In the genomic region with DNA sequence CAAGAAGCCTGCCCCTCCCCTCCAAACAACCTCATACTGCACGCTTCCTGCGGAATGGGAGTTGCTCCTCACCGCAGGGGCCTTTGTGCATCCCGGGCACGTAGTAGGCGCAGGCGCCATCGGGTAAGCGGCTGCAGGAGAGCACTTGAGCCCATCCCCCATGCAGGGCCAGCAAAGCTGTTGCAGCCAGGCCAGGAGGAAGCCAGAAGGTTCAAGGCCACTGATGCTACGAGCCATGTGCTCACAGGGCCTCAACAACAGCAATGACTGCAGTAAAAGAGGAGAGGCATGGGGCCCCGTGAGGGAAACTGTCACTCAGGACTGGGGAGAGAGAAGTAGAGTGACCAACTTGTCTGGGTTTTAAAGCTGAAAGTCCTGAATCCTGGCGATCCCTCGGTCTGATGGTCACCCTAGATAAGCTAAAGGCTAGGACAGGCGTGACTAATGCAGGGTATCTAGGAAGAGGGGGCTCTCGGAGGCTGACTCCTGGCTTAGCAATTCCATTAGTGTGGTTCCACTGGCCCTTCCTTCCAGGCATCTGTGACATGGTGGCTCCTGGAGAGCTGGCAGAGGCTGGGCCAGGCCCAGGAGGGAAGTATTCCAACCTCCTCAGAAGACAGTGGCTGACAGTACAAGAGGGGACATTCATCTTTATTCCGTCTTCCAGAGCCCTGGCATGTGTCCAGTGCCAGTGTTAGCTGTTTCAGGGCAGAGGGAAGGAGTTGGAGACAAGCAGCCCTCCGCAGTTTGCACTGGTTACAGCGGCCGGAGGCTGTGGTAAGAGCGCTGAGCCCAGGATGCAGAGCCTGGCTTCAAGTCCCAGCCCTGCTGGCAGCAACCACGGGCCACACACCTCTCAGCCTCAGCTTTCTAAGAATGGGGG, we compare ENCODE assay signal across 1 cellular context.
TF ChIP-seq lines count a peak whose summit lies in the region.

No MANE protein-coding gene starts in this region.

TF ChIP-seq in HepG2, 621 proteins besides CTCF, POLR2A, EP300 and RAD21 (continued from another document and continues in another):
- TF ChIP-seq MEF2D (CRISPR knock-in tag; IDR thresholded peaks at IDR 0.05) = peak; percentile 92
- TF ChIP-seq MAFK (conservative IDR thresholded peaks at IDR 0.05 in 1 of 2, IDR thresholded peaks at IDR 0.05 in 1 of 2; ENCODE audit: low read length in 2 of 2) = peak in 1 of 2 experiments; percentile 18; a peak in 1 of 4 replicates
- no peak for TF ChIP-seq ZNF432 (CRISPR knock-in tag; IDR thresholded peaks at IDR 0.05; ENCODE audit: borderline replicate concordance)
- TF ChIP-seq, protein P1, sequence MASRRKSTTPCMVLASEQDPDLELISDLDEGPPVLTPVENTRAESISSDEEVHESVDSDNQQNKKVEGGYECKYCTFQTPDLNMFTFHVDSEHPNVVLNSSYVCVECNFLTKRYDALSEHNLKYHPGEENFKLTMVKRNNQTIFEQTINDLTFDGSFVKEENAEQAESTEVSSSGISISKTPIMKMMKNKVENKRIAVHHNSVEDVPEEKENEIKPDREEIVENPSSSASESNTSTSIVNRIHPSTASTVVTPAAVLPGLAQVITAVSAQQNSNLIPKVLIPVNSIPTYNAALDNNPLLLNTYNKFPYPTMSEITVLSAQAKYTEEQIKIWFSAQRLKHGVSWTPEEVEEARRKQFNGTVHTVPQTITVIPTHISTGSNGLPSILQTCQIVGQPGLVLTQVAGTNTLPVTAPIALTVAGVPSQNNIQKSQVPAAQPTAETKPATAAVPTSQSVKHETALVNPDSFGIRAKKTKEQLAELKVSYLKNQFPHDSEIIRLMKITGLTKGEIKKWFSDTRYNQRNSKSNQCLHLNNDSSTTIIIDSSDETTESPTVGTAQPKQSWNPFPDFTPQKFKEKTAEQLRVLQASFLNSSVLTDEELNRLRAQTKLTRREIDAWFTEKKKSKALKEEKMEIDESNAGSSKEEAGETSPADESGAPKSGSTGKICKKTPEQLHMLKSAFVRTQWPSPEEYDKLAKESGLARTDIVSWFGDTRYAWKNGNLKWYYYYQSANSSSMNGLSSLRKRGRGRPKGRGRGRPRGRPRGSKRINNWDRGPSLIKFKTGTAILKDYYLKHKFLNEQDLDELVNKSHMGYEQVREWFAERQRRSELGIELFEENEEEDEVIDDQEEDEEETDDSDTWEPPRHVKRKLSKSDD (CRISPR knock-in tag; IDR thresholded peaks at IDR 0.05; ENCODE audit: low read depth) = peak; percentile 64; the same call in 1 of the 2 replicates
- 0 out of 2 replicates have a peak, but pooled peaks have one; percentile 66 for TF ChIP-seq ZSCAN12 (CRISPR knock-in tag; IDR thresholded peaks at IDR 0.05)
- peak; percentile 97 for TF ChIP-seq ZFP90 (CRISPR knock-in tag; IDR thresholded peaks at IDR 0.05; ENCODE audit: borderline replicate concordance)
- TF ChIP-seq RERE (CRISPR knock-in tag; IDR thresholded peaks at IDR 0.05; ENCODE audit: low read depth) = no peak
- no peak for TF ChIP-seq ATAD3A (CRISPR knock-in tag; IDR thresholded peaks at IDR 0.05)
- TF ChIP-seq ZNF747 (CRISPR knock-in tag; IDR thresholded peaks at IDR 0.05; ENCODE audit: borderline replicate concordance) = peak; percentile 66; the same call in 1 of the 2 replicates
- peak; percentile 99 for TF ChIP-seq ZNF501 (CRISPR knock-in tag; IDR thresholded peaks at IDR 0.05)
- no peak for TF ChIP-seq ATF7 (IDR thresholded peaks at IDR 0.05)
- peak; percentile 60; the same call in 1 of the 2 replicates for TF ChIP-seq ATF7 (CRISPR knock-in tag; IDR thresholded peaks at IDR 0.05)
- TF ChIP-seq SAP130 (CRISPR knock-in tag; IDR thresholded peaks at IDR 0.05; ENCODE audit: low read depth) = peak; percentile 98
- 0 out of 2 replicates have a peak, but pooled peaks have one; percentile 54 for TF ChIP-seq WIZ (CRISPR knock-in tag; IDR thresholded peaks at IDR 0.05)
- no peak for TF ChIP-seq NFE2L2 (IDR thresholded peaks at IDR 0.05; ENCODE audit: low read length)
- TF ChIP-seq ZNF556 (CRISPR knock-in tag; IDR thresholded peaks at IDR 0.05; ENCODE audit: borderline replicate concordance) = peak; percentile 94
- TF ChIP-seq, protein P2, sequence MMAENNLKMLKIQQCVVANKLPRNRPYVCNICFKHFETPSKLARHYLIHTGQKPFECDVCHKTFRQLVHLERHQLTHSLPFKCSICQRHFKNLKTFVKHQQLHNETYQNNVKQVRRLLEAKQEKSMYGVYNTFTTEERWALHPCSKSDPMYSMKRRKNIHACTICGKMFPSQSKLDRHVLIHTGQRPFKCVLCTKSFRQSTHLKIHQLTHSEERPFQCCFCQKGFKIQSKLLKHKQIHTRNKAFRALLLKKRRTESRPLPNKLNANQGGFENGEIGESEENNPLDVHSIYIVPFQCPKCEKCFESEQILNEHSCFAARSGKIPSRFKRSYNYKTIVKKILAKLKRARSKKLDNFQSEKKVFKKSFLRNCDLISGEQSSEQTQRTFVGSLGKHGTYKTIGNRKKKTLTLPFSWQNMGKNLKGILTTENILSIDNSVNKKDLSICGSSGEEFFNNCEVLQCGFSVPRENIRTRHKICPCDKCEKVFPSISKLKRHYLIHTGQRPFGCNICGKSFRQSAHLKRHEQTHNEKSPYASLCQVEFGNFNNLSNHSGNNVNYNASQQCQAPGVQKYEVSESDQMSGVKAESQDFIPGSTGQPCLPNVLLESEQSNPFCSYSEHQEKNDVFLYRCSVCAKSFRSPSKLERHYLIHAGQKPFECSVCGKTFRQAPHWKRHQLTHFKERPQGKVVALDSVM (CRISPR knock-in tag; IDR thresholded peaks at IDR 0.05) = peak; percentile 29
- TF ChIP-seq ZSCAN31 (CRISPR knock-in tag; IDR thresholded peaks at IDR 0.05; ENCODE audit: low read depth) = peak; percentile 89
- TF ChIP-seq NRL (CRISPR knock-in tag; IDR thresholded peaks at IDR 0.05; ENCODE audit: borderline replicate concordance) = peak; percentile 94; the same call in 1 of the 2 replicates
- TF ChIP-seq SPEN (CRISPR knock-in tag; IDR thresholded peaks at IDR 0.05; ENCODE audit: low read depth) = peak; percentile 82
- peak; percentile 96 for TF ChIP-seq ZNF557 (CRISPR knock-in tag; IDR thresholded peaks at IDR 0.05)
- TF ChIP-seq CEBPG (CRISPR knock-in tag; IDR thresholded peaks at IDR 0.05) = peak; percentile 79
- 0 out of 2 replicates have a peak, but pooled peaks have one; percentile 94 for TF ChIP-seq ZNF550 (CRISPR knock-in tag; IDR thresholded peaks at IDR 0.05; ENCODE audit: borderline replicate concordance)
- peak; percentile 95 for TF ChIP-seq TGIF2 (CRISPR knock-in tag; IDR thresholded peaks at IDR 0.05)
- TF ChIP-seq ZNF296 (CRISPR knock-in tag; conservative IDR thresholded peaks at IDR 0.05) = no peak
- TF ChIP-seq, protein P3, sequence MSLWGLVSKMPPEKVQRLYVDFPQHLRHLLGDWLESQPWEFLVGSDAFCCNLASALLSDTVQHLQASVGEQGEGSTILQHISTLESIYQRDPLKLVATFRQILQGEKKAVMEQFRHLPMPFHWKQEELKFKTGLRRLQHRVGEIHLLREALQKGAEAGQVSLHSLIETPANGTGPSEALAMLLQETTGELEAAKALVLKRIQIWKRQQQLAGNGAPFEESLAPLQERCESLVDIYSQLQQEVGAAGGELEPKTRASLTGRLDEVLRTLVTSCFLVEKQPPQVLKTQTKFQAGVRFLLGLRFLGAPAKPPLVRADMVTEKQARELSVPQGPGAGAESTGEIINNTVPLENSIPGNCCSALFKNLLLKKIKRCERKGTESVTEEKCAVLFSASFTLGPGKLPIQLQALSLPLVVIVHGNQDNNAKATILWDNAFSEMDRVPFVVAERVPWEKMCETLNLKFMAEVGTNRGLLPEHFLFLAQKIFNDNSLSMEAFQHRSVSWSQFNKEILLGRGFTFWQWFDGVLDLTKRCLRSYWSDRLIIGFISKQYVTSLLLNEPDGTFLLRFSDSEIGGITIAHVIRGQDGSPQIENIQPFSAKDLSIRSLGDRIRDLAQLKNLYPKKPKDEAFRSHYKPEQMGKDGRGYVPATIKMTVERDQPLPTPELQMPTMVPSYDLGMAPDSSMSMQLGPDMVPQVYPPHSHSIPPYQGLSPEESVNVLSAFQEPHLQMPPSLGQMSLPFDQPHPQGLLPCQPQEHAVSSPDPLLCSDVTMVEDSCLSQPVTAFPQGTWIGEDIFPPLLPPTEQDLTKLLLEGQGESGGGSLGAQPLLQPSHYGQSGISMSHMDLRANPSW (CRISPR knock-in tag; IDR thresholded peaks at IDR 0.05; ENCODE audit: borderline replicate concordance) = peak; percentile 97; the same call in 1 of the 2 replicates
- TF ChIP-seq SMAD3 (CRISPR knock-in tag; IDR thresholded peaks at IDR 0.05) = peak; percentile 91
- TF ChIP-seq ZNF496 (CRISPR knock-in tag; IDR thresholded peaks at IDR 0.05; ENCODE audit: insufficient replicate concordance) = no peak
- peak; percentile 67; the same call in 1 of the 2 replicates for TF ChIP-seq CSRNP1 (CRISPR knock-in tag; IDR thresholded peaks at IDR 0.05)
- TF ChIP-seq ZFP36L2 (CRISPR knock-in tag; IDR thresholded peaks at IDR 0.05) = no peak
- no peak for TF ChIP-seq CENPBD1 (CRISPR knock-in tag; IDR thresholded peaks at IDR 0.05; ENCODE audit: borderline replicate concordance, low read depth)
- TF ChIP-seq LCORL (IDR thresholded peaks at IDR 0.05) = no peak
- peak; percentile 96 for TF ChIP-seq LCORL (CRISPR knock-in tag; IDR thresholded peaks at IDR 0.05)
- peak; percentile 91 for TF ChIP-seq AHR (CRISPR knock-in tag; IDR thresholded peaks at IDR 0.05)
- TF ChIP-seq TBX2 (CRISPR knock-in tag; IDR thresholded peaks at IDR 0.05; ENCODE audit: borderline replicate concordance) = peak; percentile 92
- TF ChIP-seq, protein P4, sequence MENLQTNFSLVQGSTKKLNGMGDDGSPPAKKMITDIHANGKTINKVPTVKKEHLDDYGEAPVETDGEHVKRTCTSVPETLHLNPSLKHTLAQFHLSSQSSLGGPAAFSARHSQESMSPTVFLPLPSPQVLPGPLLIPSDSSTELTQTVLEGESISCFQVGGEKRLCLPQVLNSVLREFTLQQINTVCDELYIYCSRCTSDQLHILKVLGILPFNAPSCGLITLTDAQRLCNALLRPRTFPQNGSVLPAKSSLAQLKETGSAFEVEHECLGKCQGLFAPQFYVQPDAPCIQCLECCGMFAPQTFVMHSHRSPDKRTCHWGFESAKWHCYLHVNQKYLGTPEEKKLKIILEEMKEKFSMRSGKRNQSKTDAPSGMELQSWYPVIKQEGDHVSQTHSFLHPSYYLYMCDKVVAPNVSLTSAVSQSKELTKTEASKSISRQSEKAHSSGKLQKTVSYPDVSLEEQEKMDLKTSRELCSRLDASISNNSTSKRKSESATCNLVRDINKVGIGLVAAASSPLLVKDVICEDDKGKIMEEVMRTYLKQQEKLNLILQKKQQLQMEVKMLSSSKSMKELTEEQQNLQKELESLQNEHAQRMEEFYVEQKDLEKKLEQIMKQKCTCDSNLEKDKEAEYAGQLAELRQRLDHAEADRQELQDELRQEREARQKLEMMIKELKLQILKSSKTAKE (CRISPR knock-in tag; IDR thresholded peaks at IDR 0.05; ENCODE audit: borderline replicate concordance) = peak; percentile 92
- peak; percentile 97 for TF ChIP-seq ZNF414 (CRISPR knock-in tag; IDR thresholded peaks at IDR 0.05)
- peak; percentile 92 for TF ChIP-seq KAT8 (CRISPR knock-in tag; IDR thresholded peaks at IDR 0.05)
- TF ChIP-seq KAT7 (CRISPR knock-in tag; IDR thresholded peaks at IDR 0.05; ENCODE audit: borderline replicate concordance) = 0 out of 2 replicates have a peak, but pooled peaks have one; percentile 64
- TF ChIP-seq ZNF335 (CRISPR knock-in tag; IDR thresholded peaks at IDR 0.05) = peak; percentile 95
- TF ChIP-seq GABPB1 (CRISPR knock-in tag; IDR thresholded peaks at IDR 0.05) = peak; percentile 79
